Comparison of ENCODE assay signal across 13 cellular contexts in the genomic region with DNA sequence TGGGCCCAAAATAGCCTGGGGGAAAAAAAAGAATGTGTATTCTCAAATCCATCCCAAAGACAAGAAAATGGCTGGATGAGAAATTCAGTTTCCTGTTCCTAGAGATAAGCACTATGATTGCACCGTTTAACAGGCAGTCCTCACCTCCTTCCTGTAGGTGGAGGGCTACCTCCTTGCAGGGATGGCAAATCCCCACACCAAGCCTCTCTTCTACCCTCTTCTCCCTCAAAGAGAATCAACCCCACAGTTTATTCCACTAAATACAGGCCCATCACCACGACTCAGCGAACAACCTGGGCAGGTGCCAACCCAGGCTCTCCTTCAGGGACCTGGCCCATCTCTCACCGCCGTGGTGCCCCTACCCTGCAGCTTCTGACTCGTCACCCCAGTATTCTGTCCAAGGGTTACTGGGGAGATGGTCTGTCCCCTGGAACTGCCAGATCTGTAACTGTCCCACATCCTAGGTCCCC. TPM values are rescaled to one million over a fixed set of nuclear protein-coding genes. Genes with fewer than 3 reads are reported as not detected.
DNase-seq lines count a peak whose midpoint lies in the region; ATAC-seq and TF ChIP-seq lines count a peak whose summit lies in the region.
"Had no signal": no experiment of that assay in that cellular context is flagged by ENCODE, and none has a peak within 500 bp of the region (broad histone marks: within the 10 kb centered on the region; RNA-seq: fewer than 3 reads in every experiment).

No MANE protein-coding gene starts in this region.

- no peak overlapping the region for H3K56ac ChIP-seq in IMR-90 (ENCODE audit: extremely low read depth, insufficient read depth, low read length)

- no peak overlapping the region for H3K4me3 ChIP-seq in IMR-90 (ENCODE audit: insufficient read depth, low read depth, low read length)
- H3K4me3 ChIP-seq in mucosa of descending colon, result no peak overlapping the region
- no peak overlapping the region for H3K4me3 ChIP-seq in stomach
- H3K4me3 ChIP-seq: left lung had no signal

- no peak overlapping the region for H2BK20ac ChIP-seq in IMR-90 (ENCODE audit: low read depth, low read length)

- peaks cover 22% of the 10 kb centered on the region for H3K36me3 ChIP-seq in IMR-90 (ENCODE audit: control insufficient read depth, insufficient read depth, low read length)
- peaks cover 3% of the 10 kb centered on the region for H3K36me3 ChIP-seq in mucosa of descending colon (ENCODE audit: low read depth)
- peaks cover 11 to 40% (median 34%) of the 10 kb centered on the region in 4 donors for H3K36me3 ChIP-seq in stomach

- H3K4me1 ChIP-seq in IMR-90 (ENCODE audit: control insufficient read depth, insufficient read depth, low read length) (peaks cover 16% of the 10 kb centered on the region), mucosa of descending colon (ENCODE audit: low read depth) (peaks cover 6% of the 10 kb centered on the region), stomach (peaks cover 22 to 47% (median 35%) of the 10 kb centered on the region in 4 donors)
- H3K4me1 ChIP-seq: parathyroid adenoma had no signal

- H4K5ac ChIP-seq in IMR-90 (ENCODE audit: low read depth, low read length), result no peak overlapping the region

- TF ChIP-seq CTCF in IMR-90 (conservative IDR thresholded peaks at IDR 0.05; ENCODE audit: low read depth, low read length), result no peak
- TF ChIP-seq CTCF in mucosa of descending colon (IDR thresholded peaks at IDR 0.05), result no peak
- no peak for TF ChIP-seq CTCF in stomach (IDR thresholded peaks at IDR 0.05)

- no peak overlapping the region for H2BK120ac ChIP-seq in IMR-90 (ENCODE audit: low read depth, low read length)

- no peak overlapping the region for H3K23ac ChIP-seq in IMR-90 (ENCODE audit: low read depth, low read length)

- no peak overlapping the region for H2AK5ac ChIP-seq in IMR-90 (ENCODE audit: low read depth, low read length)

- H2AK9ac ChIP-seq in IMR-90 (replicated peaks; ENCODE audit: low read depth, low read length, poor library complexity), result no peak overlapping the region

- H3K36me3 Mint-ChIP-seq in activated naive CD8-positive, alpha-beta T cell treated with anti-CD3 and anti-CD28 coated beads for 36 hours, result peaks cover 32% of the 10 kb centered on the region

- H3K9me3 Mint-ChIP-seq in activated naive CD8-positive, alpha-beta T cell treated with anti-CD3 and anti-CD28 coated beads for 36 hours, result no peaks in the 10 kb centered on the region

- H3K27ac Mint-ChIP-seq in activated naive CD8-positive, alpha-beta T cell treated with anti-CD3 and anti-CD28 coated beads for 36 hours, result peak overlapping the region; percentile 44

- DNase-seq in NCI-H82 (lab: John Stamatoyannopoulos, UW) (peak; percentile 58), NCI-H82 treated with DMSO at 0.1 percent for 48 hours (lab: John Stamatoyannopoulos, UW; ENCODE audit: unreplicated experiment) (no peak), IMR-90 (peak; percentile 20), mucosa of descending colon (no peak), retina (no peak), amniotic stem cell (lab: John Stamatoyannopoulos, UW) (no peak), stomach (no peak)
- no peak for DNase-seq in activated naive CD8-positive, alpha-beta T cell treated with anti-CD3 and anti-CD28 coated beads for 36 hours
- DNase-seq: KG1; left lung; NCI-H2227 treated with DMSO at 0.1 percent for 48 hours; stimulated activated CD4-positive, alpha-beta T cell treated with anti-CD3 and anti-CD28 coated beads, Interleukin-4, amount 100 ng/mL, for 24 hours had no signal

- peaks cover 15% of the 10 kb centered on the region for H3K9me1 ChIP-seq in IMR-90 (ENCODE audit: insufficient read depth, low read length)

- TF ChIP-seq RAD21 in IMR-90 (IDR thresholded peaks at IDR 0.05; ENCODE audit: low read length), result no peak

- intact Hi-C loops in IMR-90 (cut with micrococcal nuclease), result no loop called here
- intact Hi-C loops in mucosa of descending colon (cut with DNase I, micrococcal nuclease), result no loop called here
- intact Hi-C loops in stomach (cut with DNase I; ENCODE audit: low total_unique reads), result no loop called here

- no peak for TF ChIP-seq EP300 in stomach (IDR thresholded peaks at IDR 0.05)

- H3K4me1 Mint-ChIP-seq in activated naive CD8-positive, alpha-beta T cell treated with anti-CD3 and anti-CD28 coated beads for 36 hours, result peaks cover 48% of the 10 kb centered on the region

- CTCF ChIA-PET in IMR-90 (lab: Yijun Ruan, JAX), result no interaction called here

- H3K27me3 ChIP-seq in IMR-90 (ENCODE audit: control insufficient read depth, insufficient read depth, low read length) (peaks cover 24% of the 10 kb centered on the region), stomach (peaks cover 4 to 38% (median 28%) of the 10 kb centered on the region in 3 donors)

- no peak overlapping the region for H3K27ac ChIP-seq in IMR-90 (ENCODE audit: insufficient read depth, low read length)
- no peak overlapping the region for H3K27ac ChIP-seq in stomach
- H3K27ac ChIP-seq: left lung, parathyroid adenoma had no signal

- no peak overlapping the region for H4K8ac ChIP-seq in IMR-90 (ENCODE audit: low read depth in 2 of 2, low read length in 2 of 2)

- dilution Hi-C loops in IMR-90 (cut with HindIII; ENCODE audit: low sequenced_read_pairs, unreplicated experiment), result no loop called here

- H3K9ac ChIP-seq in IMR-90 (ENCODE audit: low read depth, low read length), result no peak overlapping the region
- H3K9ac ChIP-seq: parathyroid adenoma had no signal

- in situ Hi-C loops in IMR-90 (cut with MboI; ENCODE audit: low sequenced_read_pairs), result no loop called here

- H3K27me3 Mint-ChIP-seq in activated naive CD8-positive, alpha-beta T cell treated with anti-CD3 and anti-CD28 coated beads for 36 hours, result peaks cover 23% of the 10 kb centered on the region

- no peak overlapping the region for H3K4ac ChIP-seq in IMR-90 (ENCODE audit: low read depth, low read length)

- 94% methylated on average over 3 of the region's 6 CpGs; no CpG with 5 or more reads in 1 of the 2 experiments for WGBS in IMR-90 (ENCODE audit: extremely low coverage in 2 of 2, insufficient read length in 1 of 2), 2 experiments
- WGBS in stomach, 5 donors, result 50 to 58% (median 54%) methylated on average over 6 of the region's 6 CpGs

- no peak overlapping the region for H2BK5ac ChIP-seq in IMR-90 (ENCODE audit: low read depth, low read length, poor library complexity, severe bottlenecking)

- H4K20me1 ChIP-seq in IMR-90 (ENCODE audit: insufficient read depth, low read length), result peaks cover 52% of the 10 kb centered on the region

- TF ChIP-seq POLR2A in IMR-90 (IDR thresholded peaks at IDR 0.05; ENCODE audit: low read depth, low read length) (no peak), stomach (IDR thresholded peaks at IDR 0.05) (no peak)

- H3K9me3 ChIP-seq in IMR-90 (ENCODE audit: control insufficient read depth, insufficient read depth, low read length), result no peaks in the 10 kb centered on the region
- H3K9me3 ChIP-seq in mucosa of descending colon, result no peaks in the 10 kb centered on the region
- H3K9me3 ChIP-seq in stomach, result no peaks in the 10 kb centered on the region
- H3K9me3 ChIP-seq: left lung had no signal

- no peak overlapping the region for H4K91ac ChIP-seq in IMR-90 (ENCODE audit: insufficient read depth, low read depth, low read length)

- H3K4me3 Mint-ChIP-seq in activated naive CD8-positive, alpha-beta T cell treated with anti-CD3 and anti-CD28 coated beads for 36 hours, result peak overlapping the region; percentile 19

- ATAC-seq in IMR-90 (ENCODE audit: low read depth) (no peak), mucosa of descending colon (peak; percentile 42)
- ATAC-seq: left lung had no signal

- POLR2A ChIA-PET in IMR-90 (lab: Charles Lee; ENCODE audit: unreplicated experiment), result no interaction called here

- H2AFZ ChIP-seq in IMR-90 (replicated peaks; ENCODE audit: low read length, poor library complexity), result no peak overlapping the region
- H2AFZ ChIP-seq: parathyroid adenoma had no signal

- H2BK15ac ChIP-seq in IMR-90 (ENCODE audit: low read depth, low read length), result no peak overlapping the region

- no peak overlapping the region for H3K14ac ChIP-seq in IMR-90 (replicated peaks; ENCODE audit: low read depth, low read length)

- H3K4me2 ChIP-seq in IMR-90 (ENCODE audit: low read depth, low read length), result no peak overlapping the region

- no peak overlapping the region for H3K18ac ChIP-seq in IMR-90 (ENCODE audit: low read depth, low read length)

- BruUV-seq in IMR-90 (replicated peaks; lab: Mats Ljungman, UMichigan), result no TSS peak

- peaks cover 17 to 33% of the 10 kb centered on the region in 2 experiments for H3K79me1 ChIP-seq in IMR-90 (ENCODE audit: low read depth in 1 of 2, low read length in 2 of 2)

RNA-seq across cellular contexts. Expression of a gene that starts 3.4 kb away (rescaled TPM):
- total RNA-seq in IMR-90 (2012; rRNA removed) (under 0.01 TPM in 1 of 2 replicates, not detected in the other), mucosa of descending colon (1 to 10 TPM in 1 of 3 donors, under 1 TPM in 2; 0.17 to 2.1 (median 0.22) TPM), stomach (under 1 TPM in 4 of 5 donors, not detected in 1; 0.29 to 0.92 (median 0.37) TPM)
- polyA plus RNA-seq in IMR-90 (2012; rRNA removed) (0.06 and 0.09 TPM in 2 replicates), stomach (under 1 TPM; 0.06 to 0.83 (median 0.15) TPM)
- polyA plus RNA-seq in IMR-90 (2012; cell fraction: cytosol; rRNA removed), result 0.02 TPM in 1 of 2 replicates, not detected in the other
- polyA plus RNA-seq in IMR-90 (2012; cell fraction: nucleus; rRNA removed; ENCODE audit: low replicate concordance), result 0.37 and 0.48 TPM in 2 replicates
- under 1 TPM; 0.44 to 0.56 TPM for total RNA-seq in activated naive CD8-positive, alpha-beta T cell treated with anti-CD3 and anti-CD28 coated beads for 36 hours

RNA-seq across cellular contexts. Expression of a gene that starts 15.8 kb away (rescaled TPM):
- total RNA-seq in IMR-90 (2012; rRNA removed) (26.2 and 71.9 TPM in 2 replicates), mucosa of descending colon (100 to 1,000 TPM; 349 to 387 (median 350) TPM), stomach (100 to 1,000 TPM; 103 to 301 (median 166) TPM)
- polyA plus RNA-seq in IMR-90 (2012; rRNA removed) (131 and 154 TPM in 2 replicates), stomach (100 to 1,000 TPM; 343 to 718 (median 413) TPM)
- polyA plus RNA-seq in IMR-90 (2012; cell fraction: cytosol; rRNA removed), result 17.4 and 27.5 TPM in 2 replicates
- 9.8 and 38.0 TPM in 2 replicates for polyA plus RNA-seq in IMR-90 (2012; cell fraction: nucleus; rRNA removed; ENCODE audit: low replicate concordance)
- total RNA-seq in activated naive CD8-positive, alpha-beta T cell treated with anti-CD3 and anti-CD28 coated beads for 36 hours, result 100 to 1,000 TPM; 481 to 486 TPM

RNA-seq across cellular contexts. Expression of a gene that starts 22.4 kb away (rescaled TPM):
- total RNA-seq in IMR-90 (2012; rRNA removed) (2.7 and 3.9 TPM in 2 replicates), mucosa of descending colon (10 to 100 TPM; 35.4 to 63.9 (median 35.9) TPM), stomach (100 to 1,000 TPM in 1 of 5 donors, 10 to 100 TPM in 4; 11.9 to 112 (median 69.4) TPM)
- polyA plus RNA-seq in IMR-90 (2012; rRNA removed) (17.2 and 42.9 TPM in 2 replicates), stomach (10 to 100 TPM in 1 of 3 donors, 1 to 10 TPM in 2; 1.5 to 17.5 (median 3.9) TPM)
- polyA plus RNA-seq in IMR-90 (2012; cell fraction: cytosol; rRNA removed), result 4.7 and 5.1 TPM in 2 replicates
- 181 and 244 TPM in 2 replicates for polyA plus RNA-seq in IMR-90 (2012; cell fraction: nucleus; rRNA removed; ENCODE audit: low replicate concordance)
- 1 to 10 TPM; 5.0 to 6.2 TPM for total RNA-seq in activated naive CD8-positive, alpha-beta T cell treated with anti-CD3 and anti-CD28 coated beads for 36 hours

RNA-seq across cellular contexts. Expression of a gene that starts 52.2 kb away (rescaled TPM):
- total RNA-seq in IMR-90 (2012; rRNA removed), result 53.9 and 61.7 TPM in 2 replicates
- 36.4 and 37.2 TPM in 2 replicates for polyA plus RNA-seq in IMR-90 (2012; rRNA removed)
- 23.0 and 23.1 TPM in 2 replicates for polyA plus RNA-seq in IMR-90 (2012; cell fraction: cytosol; rRNA removed)
- polyA plus RNA-seq in IMR-90 (2012; cell fraction: nucleus; rRNA removed; ENCODE audit: low replicate concordance), result 8.0 and 15.4 TPM in 2 replicates
- total RNA-seq in activated naive CD8-positive, alpha-beta T cell treated with anti-CD3 and anti-CD28 coated beads for 36 hours, result 10 to 100 TPM; 57.4 to 58.1 TPM
- 10 to 100 TPM; 50.4 to 72.3 (median 55.8) TPM for total RNA-seq in mucosa of descending colon
- 10 to 100 TPM; 16.3 to 67.9 (median 35.2) TPM for total RNA-seq in stomach
- polyA plus RNA-seq in stomach, result 10 to 100 TPM in 2 of 3 donors, 1 to 10 TPM in 1; 9.9 to 15.9 (median 14.6) TPM

Comparison
In these comparisons a context has a peak if more than half of its experiments do, and no peak if none do; other contexts are left out.
1. DNase-seq: peak in NCI-H82 (single experiment) and IMR-90 (single experiment); none in NCI-H82 treated with DMSO at 0.1 percent for 48 hours (single experiment), activated naive CD8-positive, alpha-beta T cell treated with anti-CD3 and anti-CD28 coated beads for 36 hours (single experiment), mucosa of descending colon (0 of 3), retina (single experiment), amniotic stem cell (single experiment) and stomach (single experiment).